In the genomic region with DNA sequence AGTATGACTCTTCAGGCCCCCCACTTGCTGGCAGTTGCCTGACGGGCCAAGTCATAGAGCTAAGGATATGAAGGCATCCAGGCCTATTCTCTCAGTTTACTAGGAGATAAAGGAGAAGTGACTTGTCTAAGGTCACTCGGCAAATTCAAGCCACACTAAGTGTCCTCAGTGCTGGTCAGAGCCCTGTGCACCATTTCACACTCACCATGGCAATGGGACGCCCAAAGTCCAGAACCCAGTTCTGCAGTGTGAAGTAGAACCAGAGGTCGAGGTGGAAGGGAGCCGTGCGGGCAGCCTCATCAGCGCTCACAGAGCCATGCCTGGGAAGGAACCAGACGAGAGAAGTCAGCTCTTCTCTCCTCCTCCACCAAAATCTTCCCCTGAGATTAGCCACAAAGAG, we compare ENCODE assay signal across 1 cellular context.
TF ChIP-seq lines count a peak whose summit lies in the region.

No MANE protein-coding gene starts in this region.

TF ChIP-seq in IMR-90, 13 proteins besides CTCF, POLR2A, EP300 and RAD21:
- TF ChIP-seq MAZ (IDR thresholded peaks at IDR 0.05; ENCODE audit: borderline replicate concordance, low read depth, low read length), result no peak
- TF ChIP-seq NFE2L2 (IDR thresholded peaks at IDR 0.05; ENCODE audit: low read depth, low read length), result no peak
- TF ChIP-seq CHD1 (IDR thresholded peaks at IDR 0.05; ENCODE audit: low read depth, low read length), result no peak
- TF ChIP-seq, protein P1, sequence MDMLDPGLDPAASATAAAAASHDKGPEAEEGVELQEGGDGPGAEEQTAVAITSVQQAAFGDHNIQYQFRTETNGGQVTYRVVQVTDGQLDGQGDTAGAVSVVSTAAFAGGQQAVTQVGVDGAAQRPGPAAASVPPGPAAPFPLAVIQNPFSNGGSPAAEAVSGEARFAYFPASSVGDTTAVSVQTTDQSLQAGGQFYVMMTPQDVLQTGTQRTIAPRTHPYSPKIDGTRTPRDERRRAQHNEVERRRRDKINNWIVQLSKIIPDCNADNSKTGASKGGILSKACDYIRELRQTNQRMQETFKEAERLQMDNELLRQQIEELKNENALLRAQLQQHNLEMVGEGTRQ (IDR thresholded peaks at IDR 0.05; ENCODE audit: low read depth, low read length), result no peak
- TF ChIP-seq MAFK (IDR thresholded peaks at IDR 0.05; ENCODE audit: low read depth, low read length), result no peak
- no peak for TF ChIP-seq BHLHE40 (IDR thresholded peaks at IDR 0.05; ENCODE audit: low read depth, low read length)
- no peak for TF ChIP-seq FOS (IDR thresholded peaks at IDR 0.05; ENCODE audit: low read depth, low read length)
- TF ChIP-seq CEBPB (IDR thresholded peaks at IDR 0.05; ENCODE audit: low read depth, low read length), result no peak
- TF ChIP-seq, protein P2, sequence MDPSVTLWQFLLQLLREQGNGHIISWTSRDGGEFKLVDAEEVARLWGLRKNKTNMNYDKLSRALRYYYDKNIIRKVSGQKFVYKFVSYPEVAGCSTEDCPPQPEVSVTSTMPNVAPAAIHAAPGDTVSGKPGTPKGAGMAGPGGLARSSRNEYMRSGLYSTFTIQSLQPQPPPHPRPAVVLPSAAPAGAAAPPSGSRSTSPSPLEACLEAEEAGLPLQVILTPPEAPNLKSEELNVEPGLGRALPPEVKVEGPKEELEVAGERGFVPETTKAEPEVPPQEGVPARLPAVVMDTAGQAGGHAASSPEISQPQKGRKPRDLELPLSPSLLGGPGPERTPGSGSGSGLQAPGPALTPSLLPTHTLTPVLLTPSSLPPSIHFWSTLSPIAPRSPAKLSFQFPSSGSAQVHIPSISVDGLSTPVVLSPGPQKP (IDR thresholded peaks at IDR 0.05; ENCODE audit: borderline replicate concordance, low read depth, low read length), result no peak
